In genomic region chr3:17088602-17089313, GRCh38 we compare ENCODE assay signal across 11 cellular contexts.
A peak's percentile ranks its signal among the peaks of the same experiment; 100 is the strongest.
DNase-seq lines count a peak whose midpoint lies in the region; ATAC-seq, FAIRE-seq and TF ChIP-seq lines count a peak whose summit lies in the region.
"Had no signal": no experiment of that assay in that cellular context is flagged by ENCODE, and none has a peak within 500 bp of the region (broad histone marks: within the 10 kb centered on the region; RNA-seq: fewer than 3 reads in every experiment).

No MANE protein-coding gene starts in this region.

- H3K27ac Mint-ChIP-seq in CD4-positive, alpha-beta T cell: peak overlapping the region; percentile 60
- H3K27ac Mint-ChIP-seq in activated CD8-positive, alpha-beta T cell treated with anti-CD3 and anti-CD28 coated beads for 36 hours: peak overlapping the region; percentile 0
- H3K27ac Mint-ChIP-seq in central memory CD8-positive, alpha-beta T cell (ENCODE audit: low read depth): peak overlapping the region; percentile 91

- no peak for FAIRE-seq in small intestine (lab: Jason Lieb, UNC)
- FAIRE-seq: TTC549 had no signal

- H3K4me2 ChIP-seq in smooth muscle cell: no peak overlapping the region

- no peaks in the 10 kb centered on the region for H3K9me3 Mint-ChIP-seq in CD4-positive, alpha-beta T cell
- peaks cover 2% of the 10 kb centered on the region for H3K9me3 Mint-ChIP-seq in activated CD8-positive, alpha-beta T cell treated with anti-CD3 and anti-CD28 coated beads for 36 hours
- no peaks in the 10 kb centered on the region for H3K9me3 Mint-ChIP-seq in central memory CD8-positive, alpha-beta T cell

- H3K36me3 ChIP-seq in small intestine (ENCODE audit: control insufficient read depth in 2 of 2, insufficient read depth in 2 of 2, low read length in 2 of 2): peaks cover 0 to 13% of the 10 kb centered on the region in 2 donors
- no peaks in the 10 kb centered on the region for H3K36me3 ChIP-seq in smooth muscle cell (ENCODE audit: low read depth)

- POLR2A ChIA-PET in CD4-positive, alpha-beta T cell (lab: Charles Lee): no interaction called here
- POLR2A ChIA-PET in activated CD8-positive, alpha-beta T cell treated with anti-CD3 and anti-CD28 coated beads for 36 hours (lab: Charles Lee): no interaction called here
- POLR2A ChIA-PET in GM10248 (lab: Yijun Ruan, JAX): no interaction called here

- no peak overlapping the region for H2AFZ ChIP-seq in smooth muscle cell (ENCODE audit: low read depth)

- no peak overlapping the region for H3K9ac ChIP-seq in smooth muscle cell (ENCODE audit: low read depth)

- H3K4me3 ChIP-seq in small intestine (ENCODE audit: low read depth in 1 of 2, low read length in 2 of 2) (no peak overlapping the region), smooth muscle cell (no peak overlapping the region)

- H3K27ac ChIP-seq in CD4-positive, alpha-beta T cell (ENCODE audit: low read depth, low read length): no peak overlapping the region
- H3K27ac ChIP-seq in small intestine (ENCODE audit: low read depth in 1 of 2, low read length in 1 of 2): no peak overlapping the region
- no peak overlapping the region for H3K27ac ChIP-seq in smooth muscle cell (ENCODE audit: low read depth)
- H3K27ac ChIP-seq: C4-2B had no signal

- H3K4me1 ChIP-seq in small intestine (ENCODE audit: control insufficient read depth in 2 of 2, insufficient read depth in 1 of 2, low read depth in 1 of 2, low read length in 1 of 2): no peaks in the 10 kb centered on the region
- no peaks in the 10 kb centered on the region for H3K4me1 ChIP-seq in smooth muscle cell (ENCODE audit: low read depth)

- TF ChIP-seq CTCF in CD4-positive, alpha-beta T cell (IDR thresholded peaks at IDR 0.05): no peak
- TF ChIP-seq CTCF in activated CD8-positive, alpha-beta T cell treated with anti-CD3 and anti-CD28 coated beads for 36 hours (IDR thresholded peaks at IDR 0.05): no peak
- TF ChIP-seq CTCF in smooth muscle cell (IDR thresholded peaks at IDR 0.05; ENCODE audit: borderline replicate concordance, insufficient read depth, poor library complexity, severe bottlenecking): no peak
- no peak for TF ChIP-seq CTCF in GM10248 (IDR thresholded peaks at IDR 0.05; ENCODE audit: control extremely low read depth, extremely low read depth, low read depth, missing control alignments)

- no peaks in the 10 kb centered on the region for H3K79me2 ChIP-seq in smooth muscle cell (ENCODE audit: low read depth)

- no peaks in the 10 kb centered on the region for H3K27me3 ChIP-seq in CD4-positive, alpha-beta T cell (ENCODE audit: control insufficient read depth, insufficient read depth, low read length)
- no peaks in the 10 kb centered on the region for H3K27me3 ChIP-seq in small intestine (ENCODE audit: control insufficient read depth in 2 of 2, insufficient read depth in 2 of 2, low read length in 2 of 2)
- no peaks in the 10 kb centered on the region for H3K27me3 ChIP-seq in smooth muscle cell (ENCODE audit: low read depth)

- CTCF ChIA-PET in CD4-positive, alpha-beta T cell (lab: Charles Lee): no interaction called here
- CTCF ChIA-PET in activated CD8-positive, alpha-beta T cell treated with anti-CD3 and anti-CD28 coated beads for 36 hours (lab: Charles Lee): no interaction called here
- CTCF ChIA-PET in GM10248 (lab: Yijun Ruan, JAX): no interaction called here

- H3K36me3 Mint-ChIP-seq in CD4-positive, alpha-beta T cell (ENCODE audit: low read depth): peaks cover 88% of the 10 kb centered on the region
- peaks cover 42% of the 10 kb centered on the region for H3K36me3 Mint-ChIP-seq in activated CD8-positive, alpha-beta T cell treated with anti-CD3 and anti-CD28 coated beads for 36 hours (ENCODE audit: low read depth)
- H3K36me3 Mint-ChIP-seq in central memory CD8-positive, alpha-beta T cell (ENCODE audit: insufficient read depth): peaks cover 26% of the 10 kb centered on the region

- no peak overlapping the region for H3K4me3 Mint-ChIP-seq in CD4-positive, alpha-beta T cell
- H3K4me3 Mint-ChIP-seq in activated CD8-positive, alpha-beta T cell treated with anti-CD3 and anti-CD28 coated beads for 36 hours: no peak overlapping the region
- H3K4me3 Mint-ChIP-seq in central memory CD8-positive, alpha-beta T cell: peak overlapping the region; percentile 50

- 82 to 90% (median 86%) methylated on average over 6 of the region's 6 CpGs for WGBS in small intestine, 3 donors
- WGBS in smooth muscle cell (ENCODE audit: low lambda C conversion rate): 97% methylated on average over 6 of the region's 6 CpGs

- ATAC-seq in CD4-positive, alpha-beta T cell (ENCODE audit: poor library complexity): peak; percentile 54
- ATAC-seq in activated CD8-positive, alpha-beta T cell treated with anti-CD3 and anti-CD28 coated beads for 36 hours: peak; percentile 92
- peak; percentile 94 for ATAC-seq in central memory CD8-positive, alpha-beta T cell (replicated peaks; ENCODE audit: extremely low read depth, poor library complexity, severe bottlenecking)

- intact Hi-C loops in CD4-positive, alpha-beta T cell (cut with DNase I, micrococcal nuclease): no loop called here
- intact Hi-C loops in activated CD8-positive, alpha-beta T cell treated with anti-CD3 and anti-CD28 coated beads for 36 hours (cut with micrococcal nuclease): no loop called here

- H3K4me1 Mint-ChIP-seq in CD4-positive, alpha-beta T cell (ENCODE audit: low read depth): peaks cover 43% of the 10 kb centered on the region
- peaks cover 31% of the 10 kb centered on the region for H3K4me1 Mint-ChIP-seq in activated CD8-positive, alpha-beta T cell treated with anti-CD3 and anti-CD28 coated beads for 36 hours (ENCODE audit: low read depth)
- H3K4me1 Mint-ChIP-seq in central memory CD8-positive, alpha-beta T cell: peaks cover 47% of the 10 kb centered on the region

- DNase-seq in CD4-positive, alpha-beta T cell: peak in 3 of 10 experiments; percentile 2 to 8 (median 4)
- DNase-seq in activated CD8-positive, alpha-beta T cell treated with anti-CD3 and anti-CD28 coated beads for 36 hours: peak; percentile 69
- DNase-seq in central memory CD8-positive, alpha-beta T cell (ENCODE audit: low spot score in 2 of 2): peak in 1 of 2 donors; percentile 44
- DNase-seq in small intestine (peak; percentile 67), smooth muscle cell (lab: John Stamatoyannopoulos, UW; ENCODE audit: unreplicated experiment) (no peak), globus pallidus (ENCODE audit: low spot score) (no peak), GM10248 (ENCODE audit: extremely low spot score) (no peak), DMS79 treated with DMSO at 0.1 percent for 48 hours (lab: John Stamatoyannopoulos, UW) (no peak)
- DNase-seq: NCI-H1092 treated with DMSO at 0.1 percent for 48 hours had no signal

- no peaks in the 10 kb centered on the region for H3F3A ChIP-seq in smooth muscle cell (ENCODE audit: low read depth)

- no peaks in the 10 kb centered on the region for H3K9me3 ChIP-seq in CD4-positive, alpha-beta T cell (ENCODE audit: control insufficient read depth, low read length)
- no peaks in the 10 kb centered on the region for H3K9me3 ChIP-seq in small intestine (ENCODE audit: control insufficient read depth, low read depth)
- no peaks in the 10 kb centered on the region for H3K9me3 ChIP-seq in smooth muscle cell (replicated peaks; ENCODE audit: low read depth)

- H3K27me3 Mint-ChIP-seq in CD4-positive, alpha-beta T cell: no peaks in the 10 kb centered on the region
- H3K27me3 Mint-ChIP-seq in activated CD8-positive, alpha-beta T cell treated with anti-CD3 and anti-CD28 coated beads for 36 hours: no peaks in the 10 kb centered on the region
- H3K27me3 Mint-ChIP-seq in central memory CD8-positive, alpha-beta T cell: no peaks in the 10 kb centered on the region

- H4K20me1 ChIP-seq in smooth muscle cell (ENCODE audit: low read depth): no peaks in the 10 kb centered on the region

Comparison
In these comparisons a context has a peak if more than half of its experiments do, and no peak if none do; other contexts are left out.
1. DNase-seq: peak in activated CD8-positive, alpha-beta T cell treated with anti-CD3 and anti-CD28 coated beads for 36 hours (single experiment) and small intestine (single experiment); none in smooth muscle cell (single experiment), globus pallidus (single experiment), GM10248 (single experiment) and DMS79 treated with DMSO at 0.1 percent for 48 hours (single experiment).
2. H3K27ac Mint-ChIP-seq: peak in every context shown above with its lines; median percentile 91 in central memory CD8-positive, alpha-beta T cell; 60 in CD4-positive, alpha-beta T cell; 0 in activated CD8-positive, alpha-beta T cell treated with anti-CD3 and anti-CD28 coated beads for 36 hours.
3. Peak in every context shown above with its lines, with median percentiles within 50 percentile points of each other: ATAC-seq.